10 cellular contexts compared by ENCODE assay signal in the genomic region with DNA sequence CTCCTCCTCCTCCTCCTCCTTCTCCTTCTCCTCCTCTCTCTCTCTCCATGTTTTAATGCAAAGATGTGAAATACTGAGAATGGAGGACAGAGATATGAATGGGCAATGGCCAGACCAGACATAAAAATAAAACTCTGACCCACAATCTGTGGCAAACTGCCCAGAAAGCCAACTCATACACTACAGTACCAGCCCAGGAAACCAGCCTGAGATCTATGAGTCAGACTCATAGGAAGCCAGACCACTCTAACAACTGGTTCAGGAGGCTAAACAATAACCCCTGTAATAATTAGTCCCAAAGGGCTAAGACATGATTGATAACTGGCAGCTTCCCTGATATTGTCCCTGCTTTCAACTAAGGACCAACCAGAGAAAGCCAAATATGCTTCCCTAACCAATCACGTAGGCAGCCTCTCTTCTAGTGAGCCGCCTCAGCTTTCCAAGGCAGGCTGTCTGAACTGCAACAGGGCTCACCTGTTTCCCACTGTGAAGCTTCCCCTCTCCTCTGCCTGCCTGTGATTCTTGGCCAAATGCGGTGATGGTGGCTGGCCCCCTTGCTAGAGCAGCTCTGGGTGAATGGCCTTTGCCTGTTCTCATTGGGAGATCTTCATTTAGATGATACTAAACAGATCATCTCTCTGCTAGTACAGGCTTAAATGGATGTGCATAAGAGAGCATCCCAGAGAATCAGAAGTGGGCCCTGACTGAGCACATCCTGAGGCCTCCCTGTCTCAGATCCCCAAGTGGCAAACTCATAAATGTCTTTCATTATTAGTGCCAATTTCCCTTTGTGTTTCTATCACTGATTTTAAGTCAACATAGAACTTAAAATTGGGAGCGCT.
DNase-seq lines count a peak whose midpoint lies in the region; ATAC-seq and TF ChIP-seq lines count a peak whose summit lies in the region.
"Had no signal": no experiment of that assay in that cellular context is flagged by ENCODE, and none has a peak within 500 bp of the region (broad histone marks: within the 10 kb centered on the region; RNA-seq: fewer than 3 reads in every experiment).

No MANE protein-coding gene starts in this region.

- H3K36me3 Mint-ChIP-seq in naive thymus-derived CD4-positive, alpha-beta T cell = peaks cover 0 to 2% (median 0%) of the 10 kb centered on the region in 5 donors
- no peaks in the 10 kb centered on the region for H3K36me3 Mint-ChIP-seq in activated naive CD4-positive, alpha-beta T cell treated with anti-CD3 and anti-CD28 coated beads, Interleukin-2, amount 50 U/mL, for 72 hours

- H3K4me1 Mint-ChIP-seq in naive thymus-derived CD4-positive, alpha-beta T cell = no peaks in the 10 kb centered on the region

- H4K20me1 ChIP-seq in GM23248 (ENCODE audit: insufficient read depth) (no peaks in the 10 kb centered on the region), smooth muscle cell (ENCODE audit: low read depth) (no peaks in the 10 kb centered on the region)

- peak overlapping the region; percentile 62 for H3K27ac ChIP-seq in GM23248
- H3K27ac ChIP-seq in foreskin keratinocyte = peak overlapping the region; percentile 4
- H3K27ac ChIP-seq in smooth muscle cell (ENCODE audit: low read depth) = peak overlapping the region; percentile 62
- H3K27ac ChIP-seq in naive thymus-derived CD4-positive, alpha-beta T cell (ENCODE audit: low read depth, low read length) = no peak overlapping the region
- H3K27ac ChIP-seq: neutrophil, tibial nerve had no signal

- no peak overlapping the region for H3K27ac Mint-ChIP-seq in naive thymus-derived CD4-positive, alpha-beta T cell
- no peak overlapping the region for H3K27ac Mint-ChIP-seq in activated naive CD4-positive, alpha-beta T cell treated with anti-CD3 and anti-CD28 coated beads, Interleukin-2, amount 50 U/mL, for 72 hours

- H3K27me3 ChIP-seq in GM23248 (replicated peaks; ENCODE audit: insufficient read depth) (no peaks in the 10 kb centered on the region), foreskin keratinocyte (no peaks in the 10 kb centered on the region), smooth muscle cell (ENCODE audit: low read depth) (no peaks in the 10 kb centered on the region)
- no peaks in the 10 kb centered on the region for H3K27me3 ChIP-seq in naive thymus-derived CD4-positive, alpha-beta T cell (ENCODE audit: control insufficient read depth in 2 of 2, insufficient read depth in 2 of 2, low read length in 2 of 2)
- H3K27me3 ChIP-seq: neutrophil, tibial nerve had no signal

- no peaks in the 10 kb centered on the region; the same call in 1 of the 2 replicates for H3K9me2 ChIP-seq in GM23248 (ENCODE audit: insufficient read depth)

- ATAC-seq in foreskin keratinocyte = peak; percentile 99
- ATAC-seq in naive thymus-derived CD4-positive, alpha-beta T cell = no peak
- no peak for ATAC-seq in GM21825 (IDR thresholded peaks at IDR 0.05; ENCODE audit: unreplicated experiment)
- no peak for ATAC-seq in HG03108 (IDR thresholded peaks at IDR 0.05; ENCODE audit: unreplicated experiment)
- ATAC-seq in activated naive CD4-positive, alpha-beta T cell treated with anti-CD3 and anti-CD28 coated beads, Interleukin-2, amount 50 U/mL, for 72 hours = no peak

- POLR2A ChIA-PET in naive thymus-derived CD4-positive, alpha-beta T cell (lab: Charles Lee) = no interaction called here

- intact Hi-C loops in naive thymus-derived CD4-positive, alpha-beta T cell (cut with micrococcal nuclease) = no loop called here

- H3K9me3 ChIP-seq in GM23248 (ENCODE audit: low read depth) (no peaks in the 10 kb centered on the region), smooth muscle cell (replicated peaks; ENCODE audit: low read depth) (no peaks in the 10 kb centered on the region)
- H3K9me3 ChIP-seq in naive thymus-derived CD4-positive, alpha-beta T cell (ENCODE audit: control insufficient read depth in 2 of 3, low read length in 3 of 3) = peaks cover 0 to 13% (median 0%) of the 10 kb centered on the region in 3 experiments
- H3K9me3 ChIP-seq: neutrophil had no signal

- no peaks in the 10 kb centered on the region for H3K79me2 ChIP-seq in GM23248 (ENCODE audit: insufficient read depth)
- H3K79me2 ChIP-seq in smooth muscle cell (ENCODE audit: low read depth) = no peaks in the 10 kb centered on the region

- H3K9ac ChIP-seq in GM23248 (no peak overlapping the region), smooth muscle cell (ENCODE audit: low read depth) (no peak overlapping the region)

- CTCF ChIA-PET in naive thymus-derived CD4-positive, alpha-beta T cell (lab: Charles Lee) = no interaction called here

- H3K4me3 ChIP-seq in GM23248 (no peak overlapping the region), smooth muscle cell (no peak overlapping the region)
- H3K4me3 ChIP-seq in naive thymus-derived CD4-positive, alpha-beta T cell (ENCODE audit: low read length) = no peak overlapping the region
- H3K4me3 ChIP-seq: tibial nerve had no signal

- DNase-seq in GM23248 (peak; percentile 98), RPMI8226 (peak; percentile 15), foreskin keratinocyte (peak; percentile 84 to 93), smooth muscle cell (lab: John Stamatoyannopoulos, UW; ENCODE audit: unreplicated experiment) (no peak)
- no peak for DNase-seq in naive thymus-derived CD4-positive, alpha-beta T cell
- no peak for DNase-seq in activated naive CD4-positive, alpha-beta T cell treated with anti-CD3 and anti-CD28 coated beads, Interleukin-2, amount 50 U/mL, for 72 hours (ENCODE audit: low spot score in 2 of 2)

- no peaks in the 10 kb centered on the region for H3K27me3 Mint-ChIP-seq in naive thymus-derived CD4-positive, alpha-beta T cell

- in situ Hi-C loops in GM23248 (cut with MboI) = no loop called here

- H3K36me3 ChIP-seq in GM23248 (ENCODE audit: low read depth) = no peaks in the 10 kb centered on the region
- no peaks in the 10 kb centered on the region for H3K36me3 ChIP-seq in smooth muscle cell (ENCODE audit: low read depth)
- no peaks in the 10 kb centered on the region for H3K36me3 ChIP-seq in naive thymus-derived CD4-positive, alpha-beta T cell (ENCODE audit: control insufficient read depth in 2 of 3, insufficient read depth in 3 of 3, low read length in 3 of 3)
- H3K36me3 ChIP-seq: neutrophil, tibial nerve had no signal

- H3K4me1 ChIP-seq in GM23248 (ENCODE audit: insufficient read depth) (peaks cover 33% of the 10 kb centered on the region), foreskin keratinocyte (peaks cover 12% of the 10 kb centered on the region), smooth muscle cell (ENCODE audit: low read depth) (no peaks in the 10 kb centered on the region)
- H3K4me1 ChIP-seq in naive thymus-derived CD4-positive, alpha-beta T cell (ENCODE audit: control insufficient read depth in 2 of 2, insufficient read depth in 2 of 2, low read length in 2 of 2) = no peaks in the 10 kb centered on the region
- H3K4me1 ChIP-seq: tibial nerve had no signal

- H3K4me3 Mint-ChIP-seq in naive thymus-derived CD4-positive, alpha-beta T cell = no peak overlapping the region

- H2AFZ ChIP-seq in GM23248 (0 out of 2 replicates have a peak overlapping the region, but pooled peaks have one; percentile 2), smooth muscle cell (ENCODE audit: low read depth) (peak overlapping the region; percentile 52)

- H3F3A ChIP-seq in GM23248 (ENCODE audit: insufficient read depth) = peaks cover 12% of the 10 kb centered on the region
- peaks cover 9% of the 10 kb centered on the region for H3F3A ChIP-seq in smooth muscle cell (ENCODE audit: low read depth)

- WGBS in GM23248 (ENCODE audit: low coverage in 1 of 2, low lambda C conversion rate in 2 of 2, missing lambda C conversion rate in 2 of 2), 2 experiments = 67 to 75% methylated on average over 4 of the region's 4 CpGs
- 89% methylated on average over 4 of the region's 4 CpGs for WGBS in smooth muscle cell (ENCODE audit: low lambda C conversion rate)

- no peak overlapping the region for H3K4me2 ChIP-seq in GM23248 (ENCODE audit: unreplicated experiment)
- peak overlapping the region; percentile 18 for H3K4me2 ChIP-seq in smooth muscle cell

- TF ChIP-seq CTCF in foreskin keratinocyte (conservative IDR thresholded peaks at IDR 0.05) (no peak), smooth muscle cell (IDR thresholded peaks at IDR 0.05; ENCODE audit: borderline replicate concordance, insufficient read depth, poor library complexity, severe bottlenecking) (no peak)

- H3K9me3 Mint-ChIP-seq in naive thymus-derived CD4-positive, alpha-beta T cell = peaks cover 0 to 16% (median 5%) of the 10 kb centered on the region in 11 donors
- H3K9me3 Mint-ChIP-seq in activated naive CD4-positive, alpha-beta T cell treated with anti-CD3 and anti-CD28 coated beads, Interleukin-2, amount 50 U/mL, for 72 hours = peaks cover 13 to 15% of the 10 kb centered on the region in 2 donors

Comparison
In these comparisons a context has a peak if more than half of its experiments do, and no peak if none do; other contexts are left out.
1. DNase-seq: peak in GM23248 (single experiment), RPMI8226 (single experiment) and foreskin keratinocyte (2 of 2); none in smooth muscle cell (single experiment), naive thymus-derived CD4-positive, alpha-beta T cell (0 of 9) and activated naive CD4-positive, alpha-beta T cell treated with anti-CD3 and anti-CD28 coated beads, Interleukin-2, amount 50 U/mL, for 72 hours (0 of 2).